Comparison of ENCODE assay signal across 11 cellular contexts in the genomic region with DNA sequence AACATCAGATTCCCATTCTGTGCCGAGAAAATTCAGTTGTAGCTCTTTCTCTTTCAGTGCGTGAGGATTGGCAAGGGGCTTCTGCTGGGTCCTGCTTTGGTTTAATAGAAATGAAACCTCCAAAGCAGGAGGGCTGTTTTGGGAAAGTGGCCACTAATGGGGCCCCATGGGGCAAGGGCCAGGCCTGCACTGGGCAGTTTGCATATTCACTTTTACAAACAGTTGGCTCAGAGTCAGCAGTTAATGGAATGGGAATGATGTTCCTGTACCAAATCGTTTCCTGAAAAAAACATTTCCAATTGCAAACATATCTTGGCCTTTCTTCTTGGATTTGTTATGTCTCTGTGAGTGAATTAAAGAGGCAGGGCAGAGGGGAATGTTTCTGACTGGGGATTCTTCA.
DNase-seq lines count a peak whose midpoint lies in the region; ATAC-seq and TF ChIP-seq lines count a peak whose summit lies in the region.
"Had no signal": no experiment of that assay in that cellular context is flagged by ENCODE, and none has a peak within 500 bp of the region (broad histone marks: within the 10 kb centered on the region; RNA-seq: fewer than 3 reads in every experiment).

No MANE protein-coding gene starts in this region.

- TF ChIP-seq CTCF in right atrium auricular region (IDR thresholded peaks at IDR 0.05) (no peak), stomach (IDR thresholded peaks at IDR 0.05) (no peak)

- H3K27ac ChIP-seq in right atrium auricular region (peak overlapping the region; percentile 45 to 52), stomach (peak overlapping the region in 4 of 5 donors; percentile 39 to 68 (median 60))
- H3K27ac ChIP-seq: VCaP had no signal

- TF ChIP-seq EP300 in stomach (IDR thresholded peaks at IDR 0.05): no peak

- peak; percentile 50 for DNase-seq in GM03348 (ENCODE audit: low spot score)
- DNase-seq in dermis blood vessel endothelial cell: peak; percentile 46
- no peak for DNase-seq in right atrium auricular region (ENCODE audit: low spot score)
- no peak for DNase-seq in stomach
- no peak for DNase-seq in NCI-H748 (lab: John Stamatoyannopoulos, UW; ENCODE audit: unreplicated experiment)
- DNase-seq: islet precursor cell, mucosa of descending colon had no signal

- H3K4me1 ChIP-seq in right atrium auricular region (peaks cover 0 to 41% of the 10 kb centered on the region in 2 donors), stomach (peaks cover 9 to 64% (median 31%) of the 10 kb centered on the region in 4 donors)

- no peak for TF ChIP-seq POLR2A in stomach (IDR thresholded peaks at IDR 0.05)

- intact Hi-C loops in stomach (cut with DNase I; ENCODE audit: low total_unique reads): no loop called here

- H3K36me3 ChIP-seq in right atrium auricular region (peaks cover 8% of the 10 kb centered on the region), stomach (peaks cover 7 to 9% (median 8%) of the 10 kb centered on the region in 4 donors)

- 51 to 56% (median 54%) methylated on average over 3 of the region's 3 CpGs for WGBS in stomach, 5 donors

- H3K4me3 ChIP-seq in right atrium auricular region (peak overlapping the region in 1 of 2 donors; percentile 8), stomach (peak overlapping the region in 1 of 4 donors; percentile 5)
- H3K4me3 ChIP-seq: mucosa of descending colon had no signal

- H3K27me3 ChIP-seq in right atrium auricular region (no peaks in the 10 kb centered on the region), stomach (no peaks in the 10 kb centered on the region)

- ATAC-seq in HG03521 (IDR thresholded peaks at IDR 0.05; ENCODE audit: unreplicated experiment) (no peak), GM18861 (IDR thresholded peaks at IDR 0.05; ENCODE audit: unreplicated experiment) (no peak), GM19328 (IDR thresholded peaks at IDR 0.05; ENCODE audit: unreplicated experiment) (no peak)
- ATAC-seq: mucosa of descending colon had no signal

- H3K9me3 ChIP-seq in right atrium auricular region (peaks cover 0 to 8% of the 10 kb centered on the region in 2 donors), stomach (peaks cover 0 to 5% (median 0%) of the 10 kb centered on the region in 4 donors)

Comparison
In these comparisons a context has a peak if more than half of its experiments do, and no peak if none do; other contexts are left out.
1. DNase-seq: peak in GM03348 (single experiment) and dermis blood vessel endothelial cell (single experiment); none in right atrium auricular region (single experiment), stomach (single experiment) and NCI-H748 (single experiment).